29 cellular contexts compared by ENCODE assay signal in genomic region chr19:35621708-35622107, GRCh38. TPM values are rescaled to one million over a fixed set of nuclear protein-coding genes. Genes with fewer than 3 reads are reported as not detected.
"Had no signal": no experiment of that assay in that cellular context is flagged by ENCODE, and none has a peak within 500 bp of the region (broad histone marks: within the 10 kb centered on the region; RNA-seq: fewer than 3 reads in every experiment).

No MANE protein-coding gene starts in this region.

- H3K27me3 Mint-ChIP-seq: activated CD4-positive, alpha-beta memory T cell treated with anti-CD3 and anti-CD28 coated beads for 36 hours; activated CD8-positive, alpha-beta memory T cell treated with anti-CD3 and anti-CD28 coated beads, Interleukin-2, amount 10 ng/mL, durations not matched to agents 7 days and 5 days; naive B cell had no signal

- H3K4me3 ChIP-seq: lower lobe of right lung, ovary, psoas muscle, right atrium auricular region, transverse colon had no signal

- H3K9me3 ChIP-seq: lower lobe of right lung, ovary, psoas muscle, right atrium auricular region, transverse colon had no signal

- H3K27ac Mint-ChIP-seq: activated CD4-positive, alpha-beta memory T cell treated with anti-CD3 and anti-CD28 coated beads for 36 hours; activated CD8-positive, alpha-beta memory T cell treated with anti-CD3 and anti-CD28 coated beads, Interleukin-2, amount 10 ng/mL, durations not matched to agents 7 days and 5 days; activated T-helper 2 cell treated with anti-CD3 and anti-CD28 coated beads, Interferon-gamma antibody, Interleukin-2, Interleukin-4, amounts not matched to agents 10 μg/mL and 5 μg/mL and 100 μg/mL, durations not matched to agents 14 hours and 24 hours and 36 hours had no signal

- H3K27ac ChIP-seq: lower lobe of right lung, ovary, psoas muscle, right atrium auricular region, transverse colon had no signal

- ATAC-seq: activated CD8-positive, alpha-beta memory T cell treated with anti-CD3 and anti-CD28 coated beads, Interleukin-2, amount 10 ng/mL, durations not matched to agents 7 days and 5 days; left lobe of liver; lower lobe of right lung; psoas muscle had no signal

- H3K9me3 Mint-ChIP-seq: activated CD4-positive, alpha-beta memory T cell treated with anti-CD3 and anti-CD28 coated beads for 36 hours; activated naive CD4-positive, alpha-beta T cell treated with anti-CD3 and anti-CD28 coated beads, Interleukin-2, amount 50 U/mL, for 72 hours; activated T-helper 2 cell treated with anti-CD3 and anti-CD28 coated beads, Interferon-gamma antibody, Interleukin-2, Interleukin-4, amounts not matched to agents 10 μg/mL and 5 μg/mL and 100 μg/mL, durations not matched to agents 14 hours and 24 hours and 36 hours; brain; immature natural killer cell; naive B cell had no signal

- DNase-seq: activated CD4-positive, alpha-beta memory T cell treated with anti-CD3 and anti-CD28 coated beads for 36 hours; activated CD4-positive, alpha-beta T cell treated with anti-CD3 and anti-CD28 coated beads for 48 hours; activated CD8-positive, alpha-beta memory T cell treated with anti-CD3 and anti-CD28 coated beads, Interleukin-2, amount 10 ng/mL, durations not matched to agents 7 days and 5 days; activated T-cell treated with anti-CD3 and anti-CD28 coated beads, Interleukin-2, amount 50 U/mL, for 1 hour; aorta; effector CD4-positive, alpha-beta T cell; erythroblast; foreskin fibroblast; immature natural killer cell; lower lobe of right lung; naive B cell; ovary; psoas muscle; stimulated activated CD4-positive, alpha-beta T cell treated with anti-CD3 and anti-CD28 coated beads, Interleukin-4, amount 100 ng/mL, for 24 hours; T-helper 1 cell; transverse colon had no signal

- H3K27me3 ChIP-seq: ovary, right atrium auricular region, transverse colon had no signal

- H3K4me1 Mint-ChIP-seq: activated CD8-positive, alpha-beta memory T cell treated with anti-CD3 and anti-CD28 coated beads, Interleukin-2, amount 10 ng/mL, durations not matched to agents 7 days and 5 days; brain had no signal

- H3K4me3 Mint-ChIP-seq: activated CD4-positive, alpha-beta memory T cell treated with anti-CD3 and anti-CD28 coated beads for 36 hours; activated CD8-positive, alpha-beta memory T cell treated with anti-CD3 and anti-CD28 coated beads, Interleukin-2, amount 10 ng/mL, durations not matched to agents 7 days and 5 days; brain; immature natural killer cell had no signal

- H3K4me1 ChIP-seq: lower lobe of right lung, psoas muscle, right atrium auricular region, transverse colon had no signal

- H3K36me3 ChIP-seq: ovary, right atrium auricular region, transverse colon had no signal

RNA-seq across cellular contexts. Expression of gene ETV2, which starts 19.8 kb away (rescaled TPM):
- total RNA-seq: kidney epithelial cell, psoas muscle, temporal lobe had no signal

RNA-seq across cellular contexts. Expression of gene PMIS2, which starts 35.7 kb away (rescaled TPM):
- total RNA-seq: activated CD4-positive, alpha-beta memory T cell treated with anti-CD3 and anti-CD28 coated beads for 36 hours; activated CD8-positive, alpha-beta memory T cell treated with anti-CD3 and anti-CD28 coated beads, Interleukin-2, amount 10 ng/mL, durations not matched to agents 7 days and 5 days; activated naive CD4-positive, alpha-beta T cell treated with anti-CD3 and anti-CD28 coated beads, Interleukin-2, amount 50 U/mL, for 72 hours; activated T-helper 2 cell treated with anti-CD3 and anti-CD28 coated beads, Interferon-gamma antibody, Interleukin-2, Interleukin-4, amounts not matched to agents 10 μg/mL and 5 μg/mL and 100 μg/mL, durations not matched to agents 14 hours and 24 hours and 36 hours; aorta; cardiac septum; chondrocyte; fibroblast of lung; glomerular endothelial cell; kidney epithelial cell; left lobe of liver; lower lobe of right lung; mesenteric fat pad; mucosa of gallbladder; ovary; psoas muscle; right atrium auricular region; temporal lobe; transverse colon had no signal
